1 cellular context compared by ENCODE assay signal in the genomic region with DNA sequence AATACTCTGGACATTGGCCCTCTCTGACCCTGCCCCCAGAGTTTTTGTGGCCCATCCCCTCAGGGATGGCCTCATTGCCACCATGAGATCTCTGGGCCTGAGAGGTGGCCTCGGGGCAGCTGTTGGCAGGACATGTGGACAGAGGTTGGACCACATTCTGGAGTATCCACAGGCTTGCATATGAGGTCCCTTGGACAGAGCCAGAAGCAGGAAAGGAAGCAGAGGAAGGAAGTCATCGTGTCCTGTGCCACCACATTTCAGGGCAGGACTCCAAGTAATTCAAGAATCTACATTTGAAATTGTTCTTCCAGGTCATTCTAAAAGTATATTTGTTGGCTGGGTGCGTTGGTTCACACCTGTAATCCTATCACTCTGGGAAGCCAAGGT.
TF ChIP-seq lines count a peak whose summit lies in the region.

No MANE protein-coding gene starts in this region.

TF ChIP-seq in HepG2, 621 proteins besides CTCF, POLR2A, EP300 and RAD21 (continued from another document):
- TF ChIP-seq, protein P1, sequence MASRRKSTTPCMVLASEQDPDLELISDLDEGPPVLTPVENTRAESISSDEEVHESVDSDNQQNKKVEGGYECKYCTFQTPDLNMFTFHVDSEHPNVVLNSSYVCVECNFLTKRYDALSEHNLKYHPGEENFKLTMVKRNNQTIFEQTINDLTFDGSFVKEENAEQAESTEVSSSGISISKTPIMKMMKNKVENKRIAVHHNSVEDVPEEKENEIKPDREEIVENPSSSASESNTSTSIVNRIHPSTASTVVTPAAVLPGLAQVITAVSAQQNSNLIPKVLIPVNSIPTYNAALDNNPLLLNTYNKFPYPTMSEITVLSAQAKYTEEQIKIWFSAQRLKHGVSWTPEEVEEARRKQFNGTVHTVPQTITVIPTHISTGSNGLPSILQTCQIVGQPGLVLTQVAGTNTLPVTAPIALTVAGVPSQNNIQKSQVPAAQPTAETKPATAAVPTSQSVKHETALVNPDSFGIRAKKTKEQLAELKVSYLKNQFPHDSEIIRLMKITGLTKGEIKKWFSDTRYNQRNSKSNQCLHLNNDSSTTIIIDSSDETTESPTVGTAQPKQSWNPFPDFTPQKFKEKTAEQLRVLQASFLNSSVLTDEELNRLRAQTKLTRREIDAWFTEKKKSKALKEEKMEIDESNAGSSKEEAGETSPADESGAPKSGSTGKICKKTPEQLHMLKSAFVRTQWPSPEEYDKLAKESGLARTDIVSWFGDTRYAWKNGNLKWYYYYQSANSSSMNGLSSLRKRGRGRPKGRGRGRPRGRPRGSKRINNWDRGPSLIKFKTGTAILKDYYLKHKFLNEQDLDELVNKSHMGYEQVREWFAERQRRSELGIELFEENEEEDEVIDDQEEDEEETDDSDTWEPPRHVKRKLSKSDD (CRISPR knock-in tag; IDR thresholded peaks at IDR 0.05; ENCODE audit: low read depth), result no peak
- no peak for TF ChIP-seq TARDBP (CRISPR knock-in tag; IDR thresholded peaks at IDR 0.05)
- TF ChIP-seq, protein P2, sequence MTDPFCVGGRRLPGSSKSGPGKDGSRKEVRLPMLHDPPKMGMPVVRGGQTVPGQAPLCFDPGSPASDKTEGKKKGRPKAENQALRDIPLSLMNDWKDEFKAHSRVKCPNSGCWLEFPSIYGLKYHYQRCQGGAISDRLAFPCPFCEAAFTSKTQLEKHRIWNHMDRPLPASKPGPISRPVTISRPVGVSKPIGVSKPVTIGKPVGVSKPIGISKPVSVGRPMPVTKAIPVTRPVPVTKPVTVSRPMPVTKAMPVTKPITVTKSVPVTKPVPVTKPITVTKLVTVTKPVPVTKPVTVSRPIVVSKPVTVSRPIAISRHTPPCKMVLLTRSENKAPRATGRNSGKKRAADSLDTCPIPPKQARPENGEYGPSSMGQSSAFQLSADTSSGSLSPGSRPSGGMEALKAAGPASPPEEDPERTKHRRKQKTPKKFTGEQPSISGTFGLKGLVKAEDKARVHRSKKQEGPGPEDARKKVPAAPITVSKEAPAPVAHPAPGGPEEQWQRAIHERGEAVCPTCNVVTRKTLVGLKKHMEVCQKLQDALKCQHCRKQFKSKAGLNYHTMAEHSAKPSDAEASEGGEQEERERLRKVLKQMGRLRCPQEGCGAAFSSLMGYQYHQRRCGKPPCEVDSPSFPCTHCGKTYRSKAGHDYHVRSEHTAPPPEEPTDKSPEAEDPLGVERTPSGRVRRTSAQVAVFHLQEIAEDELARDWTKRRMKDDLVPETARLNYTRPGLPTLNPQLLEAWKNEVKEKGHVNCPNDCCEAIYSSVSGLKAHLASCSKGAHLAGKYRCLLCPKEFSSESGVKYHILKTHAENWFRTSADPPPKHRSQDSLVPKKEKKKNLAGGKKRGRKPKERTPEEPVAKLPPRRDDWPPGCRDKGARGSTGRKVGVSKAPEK (CRISPR knock-in tag; IDR thresholded peaks at IDR 0.05; ENCODE audit: borderline replicate concordance), result no peak
- TF ChIP-seq, protein P3, sequence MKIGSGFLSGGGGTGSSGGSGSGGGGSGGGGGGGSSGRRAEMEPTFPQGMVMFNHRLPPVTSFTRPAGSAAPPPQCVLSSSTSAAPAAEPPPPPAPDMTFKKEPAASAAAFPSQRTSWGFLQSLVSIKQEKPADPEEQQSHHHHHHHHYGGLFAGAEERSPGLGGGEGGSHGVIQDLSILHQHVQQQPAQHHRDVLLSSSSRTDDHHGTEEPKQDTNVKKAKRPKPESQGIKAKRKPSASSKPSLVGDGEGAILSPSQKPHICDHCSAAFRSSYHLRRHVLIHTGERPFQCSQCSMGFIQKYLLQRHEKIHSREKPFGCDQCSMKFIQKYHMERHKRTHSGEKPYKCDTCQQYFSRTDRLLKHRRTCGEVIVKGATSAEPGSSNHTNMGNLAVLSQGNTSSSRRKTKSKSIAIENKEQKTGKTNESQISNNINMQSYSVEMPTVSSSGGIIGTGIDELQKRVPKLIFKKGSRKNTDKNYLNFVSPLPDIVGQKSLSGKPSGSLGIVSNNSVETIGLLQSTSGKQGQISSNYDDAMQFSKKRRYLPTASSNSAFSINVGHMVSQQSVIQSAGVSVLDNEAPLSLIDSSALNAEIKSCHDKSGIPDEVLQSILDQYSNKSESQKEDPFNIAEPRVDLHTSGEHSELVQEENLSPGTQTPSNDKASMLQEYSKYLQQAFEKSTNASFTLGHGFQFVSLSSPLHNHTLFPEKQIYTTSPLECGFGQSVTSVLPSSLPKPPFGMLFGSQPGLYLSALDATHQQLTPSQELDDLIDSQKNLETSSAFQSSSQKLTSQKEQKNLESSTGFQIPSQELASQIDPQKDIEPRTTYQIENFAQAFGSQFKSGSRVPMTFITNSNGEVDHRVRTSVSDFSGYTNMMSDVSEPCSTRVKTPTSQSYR (CRISPR knock-in tag; IDR thresholded peaks at IDR 0.05; ENCODE audit: borderline replicate concordance), result no peak
